13 cellular contexts compared by ENCODE assay signal in genomic region chr20:20690676-20691476, GRCh38. TPM values are rescaled to one million over a fixed set of nuclear protein-coding genes. Genes with fewer than 3 reads are reported as not detected.
DNase-seq lines count a peak whose midpoint lies in the region; ATAC-seq, FAIRE-seq and TF ChIP-seq lines count a peak whose summit lies in the region.
"Had no signal": no experiment of that assay in that cellular context is flagged by ENCODE, and none has a peak within 500 bp of the region (broad histone marks: within the 10 kb centered on the region; RNA-seq: fewer than 3 reads in every experiment).

No MANE protein-coding gene starts in this region.

- no peaks in the 10 kb centered on the region for H3K9me3 ChIP-seq in body of pancreas
- H3K9me3 ChIP-seq in left lung, result no peaks in the 10 kb centered on the region
- H3K9me3 ChIP-seq: Caco-2, HAP-1 had no signal

- H3K4me3 ChIP-seq in body of pancreas, result no peak overlapping the region
- no peak overlapping the region for H3K4me3 ChIP-seq in left lung
- H3K4me3 ChIP-seq: HAP-1 had no signal

- H3K27me3 ChIP-seq in body of pancreas (no peaks in the 10 kb centered on the region), left lung (no peaks in the 10 kb centered on the region)

- no peak for TF ChIP-seq CTCF in body of pancreas (IDR thresholded peaks at IDR 0.05)
- no peak for TF ChIP-seq CTCF in left lung (IDR thresholded peaks at IDR 0.05)

- ATAC-seq in GM18511 (IDR thresholded peaks at IDR 0.05; ENCODE audit: unreplicated experiment) (peak; percentile 92), GM21619 (IDR thresholded peaks at IDR 0.05; ENCODE audit: unreplicated experiment) (peak; percentile 78), HG03442 (IDR thresholded peaks at IDR 0.05; ENCODE audit: unreplicated experiment) (peak; percentile 72), body of pancreas (peak; percentile 35), left lung (no peak)

- 63 to 77% methylated on average over 8 of the region's 8 CpGs for WGBS in body of pancreas, 2 donors

- DNase-seq in body of pancreas (peak in 2 of 4 donors; percentile 9 to 25), DMS79 (lab: John Stamatoyannopoulos, UW) (no peak), left lung (no peak), RCC 7860 (ENCODE audit: low spot score) (no peak)
- DNase-seq in activated CD4-positive, alpha-beta T cell treated with anti-CD3 and anti-CD28 coated beads, Interleukin-2, amount 50 U/mL, for 4 hours, result no peak
- DNase-seq: Caco-2; effector CD4-positive, alpha-beta T cell; islet precursor cell; NCI-H2081 had no signal

- H3K36me3 ChIP-seq in body of pancreas (replicated peaks in 1 of 2; ENCODE audit: insufficient read depth in 1 of 2, low read depth in 2 of 2), result no peaks in the 10 kb centered on the region
- no peaks in the 10 kb centered on the region for H3K36me3 ChIP-seq in left lung
- H3K36me3 ChIP-seq: HAP-1 had no signal

- intact Hi-C loops in body of pancreas (cut with DNase I) (no loop called here), left lung (cut with DNase I) (no loop called here)

- H3K27ac ChIP-seq in body of pancreas (peak overlapping the region in 1 of 4 donors; percentile 11), left lung (peak overlapping the region in 1 of 2 donors; percentile 34)

- peaks cover 45% of the 10 kb centered on the region for H3K4me1 ChIP-seq in body of pancreas
- H3K4me1 ChIP-seq in left lung, result peaks cover 0 to 64% of the 10 kb centered on the region in 2 donors
- H3K4me1 ChIP-seq: Caco-2, HAP-1 had no signal

- no peak for FAIRE-seq in RCC 7860 (lab: Jason Lieb, UNC)

- TF ChIP-seq POLR2A in body of pancreas (IDR thresholded peaks at IDR 0.05), result no peak

RNA-seq across cellular contexts. Expression of gene RALGAPA2, which starts 21.6 kb away (rescaled TPM):
- 10 to 100 TPM; 40.2 to 45.4 TPM for total RNA-seq in body of pancreas
- 10 to 100 TPM; 55.4 to 79.8 TPM for total RNA-seq in left lung
